ENCODE assay signal across 1 cellular context in the genomic region with DNA sequence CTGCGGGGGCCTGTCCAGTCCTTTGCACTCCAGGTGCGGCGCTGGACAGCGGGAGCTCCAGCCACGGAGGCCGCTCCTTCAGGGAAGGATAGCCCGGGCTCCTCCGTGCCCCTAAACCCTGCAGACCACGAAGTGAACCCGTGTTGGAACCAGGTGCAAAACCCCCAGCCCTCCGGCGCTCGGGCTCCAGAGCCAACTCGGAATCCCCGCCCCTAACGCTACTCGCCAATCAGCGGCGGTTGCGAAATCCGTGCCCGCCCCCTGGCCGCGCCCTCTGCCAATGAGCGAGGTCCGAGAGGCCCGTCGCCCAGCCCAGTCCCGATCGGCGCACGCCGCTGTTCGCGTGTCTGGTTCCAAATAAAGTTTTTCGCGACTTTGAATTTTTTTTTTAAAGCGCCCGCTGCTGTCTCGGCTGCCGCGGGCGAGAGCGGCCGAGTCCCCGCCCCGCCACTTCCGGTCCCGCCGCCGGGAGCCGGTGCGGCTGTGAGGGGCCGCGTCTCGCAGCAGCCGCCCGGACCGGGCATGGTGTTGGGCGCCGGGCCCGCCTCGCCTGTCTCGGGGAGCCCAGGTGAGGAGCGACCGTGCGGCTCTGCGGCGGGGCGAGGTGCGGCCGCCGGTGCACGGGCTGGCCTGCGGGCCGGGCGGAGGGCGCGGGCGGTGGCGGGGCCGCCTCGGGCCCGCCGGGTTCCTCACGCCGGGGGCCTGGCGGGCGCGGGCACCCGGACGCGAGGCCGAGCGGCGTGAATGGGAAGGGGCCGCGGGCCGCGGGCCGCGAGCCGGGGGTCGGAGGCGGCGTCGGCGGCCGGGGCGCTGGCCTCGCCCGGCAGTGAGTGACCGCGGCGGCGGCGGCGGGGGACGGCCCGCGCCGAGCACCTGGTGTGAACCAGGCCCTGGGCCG.
A peak's percentile ranks its signal among the peaks of the same experiment; 100 is the strongest.
TF ChIP-seq lines count a peak whose summit lies in the region.

A gene with protein sequence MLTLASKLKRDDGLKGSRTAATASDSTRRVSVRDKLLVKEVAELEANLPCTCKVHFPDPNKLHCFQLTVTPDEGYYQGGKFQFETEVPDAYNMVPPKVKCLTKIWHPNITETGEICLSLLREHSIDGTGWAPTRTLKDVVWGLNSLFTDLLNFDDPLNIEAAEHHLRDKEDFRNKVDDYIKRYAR (plus strand): TSS at position 450 of the 898 bp plus-strand sequence. CDS start 6,094 bp downstream, outside the sequence.

TF ChIP-seq in GM12878, 131 proteins besides CTCF, POLR2A, EP300 and RAD21 (continued from another document):
- TF ChIP-seq, protein P1, sequence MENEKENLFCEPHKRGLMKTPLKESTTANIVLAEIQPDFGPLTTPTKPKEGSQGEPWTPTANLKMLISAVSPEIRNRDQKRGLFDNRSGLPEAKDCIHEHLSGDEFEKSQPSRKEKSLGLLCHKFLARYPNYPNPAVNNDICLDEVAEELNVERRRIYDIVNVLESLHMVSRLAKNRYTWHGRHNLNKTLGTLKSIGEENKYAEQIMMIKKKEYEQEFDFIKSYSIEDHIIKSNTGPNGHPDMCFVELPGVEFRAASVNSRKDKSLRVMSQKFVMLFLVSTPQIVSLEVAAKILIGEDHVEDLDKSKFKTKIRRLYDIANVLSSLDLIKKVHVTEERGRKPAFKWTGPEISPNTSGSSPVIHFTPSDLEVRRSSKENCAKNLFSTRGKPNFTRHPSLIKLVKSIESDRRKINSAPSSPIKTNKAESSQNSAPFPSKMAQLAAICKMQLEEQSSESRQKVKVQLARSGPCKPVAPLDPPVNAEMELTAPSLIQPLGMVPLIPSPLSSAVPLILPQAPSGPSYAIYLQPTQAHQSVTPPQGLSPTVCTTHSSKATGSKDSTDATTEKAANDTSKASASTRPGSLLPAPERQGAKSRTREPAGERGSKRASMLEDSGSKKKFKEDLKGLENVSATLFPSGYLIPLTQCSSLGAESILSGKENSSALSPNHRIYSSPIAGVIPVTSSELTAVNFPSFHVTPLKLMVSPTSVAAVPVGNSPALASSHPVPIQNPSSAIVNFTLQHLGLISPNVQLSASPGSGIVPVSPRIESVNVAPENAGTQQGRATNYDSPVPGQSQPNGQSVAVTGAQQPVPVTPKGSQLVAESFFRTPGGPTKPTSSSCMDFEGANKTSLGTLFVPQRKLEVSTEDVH (IDR thresholded peaks at IDR 0.05; ENCODE audit: low read depth, partially characterized antibody), result no peak
- TF ChIP-seq, protein P2, sequence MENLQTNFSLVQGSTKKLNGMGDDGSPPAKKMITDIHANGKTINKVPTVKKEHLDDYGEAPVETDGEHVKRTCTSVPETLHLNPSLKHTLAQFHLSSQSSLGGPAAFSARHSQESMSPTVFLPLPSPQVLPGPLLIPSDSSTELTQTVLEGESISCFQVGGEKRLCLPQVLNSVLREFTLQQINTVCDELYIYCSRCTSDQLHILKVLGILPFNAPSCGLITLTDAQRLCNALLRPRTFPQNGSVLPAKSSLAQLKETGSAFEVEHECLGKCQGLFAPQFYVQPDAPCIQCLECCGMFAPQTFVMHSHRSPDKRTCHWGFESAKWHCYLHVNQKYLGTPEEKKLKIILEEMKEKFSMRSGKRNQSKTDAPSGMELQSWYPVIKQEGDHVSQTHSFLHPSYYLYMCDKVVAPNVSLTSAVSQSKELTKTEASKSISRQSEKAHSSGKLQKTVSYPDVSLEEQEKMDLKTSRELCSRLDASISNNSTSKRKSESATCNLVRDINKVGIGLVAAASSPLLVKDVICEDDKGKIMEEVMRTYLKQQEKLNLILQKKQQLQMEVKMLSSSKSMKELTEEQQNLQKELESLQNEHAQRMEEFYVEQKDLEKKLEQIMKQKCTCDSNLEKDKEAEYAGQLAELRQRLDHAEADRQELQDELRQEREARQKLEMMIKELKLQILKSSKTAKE (IDR thresholded peaks at IDR 0.05; ENCODE audit: low read depth, poor library complexity, severe bottlenecking), result no peak
- TF ChIP-seq, protein P3, sequence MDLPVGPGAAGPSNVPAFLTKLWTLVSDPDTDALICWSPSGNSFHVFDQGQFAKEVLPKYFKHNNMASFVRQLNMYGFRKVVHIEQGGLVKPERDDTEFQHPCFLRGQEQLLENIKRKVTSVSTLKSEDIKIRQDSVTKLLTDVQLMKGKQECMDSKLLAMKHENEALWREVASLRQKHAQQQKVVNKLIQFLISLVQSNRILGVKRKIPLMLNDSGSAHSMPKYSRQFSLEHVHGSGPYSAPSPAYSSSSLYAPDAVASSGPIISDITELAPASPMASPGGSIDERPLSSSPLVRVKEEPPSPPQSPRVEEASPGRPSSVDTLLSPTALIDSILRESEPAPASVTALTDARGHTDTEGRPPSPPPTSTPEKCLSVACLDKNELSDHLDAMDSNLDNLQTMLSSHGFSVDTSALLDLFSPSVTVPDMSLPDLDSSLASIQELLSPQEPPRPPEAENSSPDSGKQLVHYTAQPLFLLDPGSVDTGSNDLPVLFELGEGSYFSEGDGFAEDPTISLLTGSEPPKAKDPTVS (IDR thresholded peaks at IDR 0.05; ENCODE audit: low read depth, low read length), result no peak
- TF ChIP-seq CREB1 (IDR thresholded peaks at IDR 0.05; ENCODE audit: low read depth) (peak; percentile 86), SUZ12 (IDR thresholded peaks at IDR 0.05; ENCODE audit: unreplicated experiment) (no peak), MTA3 (IDR thresholded peaks at IDR 0.05; ENCODE audit: borderline replicate concordance, low read length) (no peak), MYB (IDR thresholded peaks at IDR 0.05; ENCODE audit: borderline replicate concordance, low read depth, low read length) (no peak), ESRRA (IDR thresholded peaks at IDR 0.05; ENCODE audit: low read length) (no peak), TCF3 (IDR thresholded peaks at IDR 0.05; ENCODE audit: borderline replicate concordance, insufficient read depth, low read depth, low read length) (no peak), LARP7 (IDR thresholded peaks at IDR 0.05) (peak; percentile 24; the same call in 1 of the 2 replicates), SMC3 (IDR thresholded peaks at IDR 0.05; ENCODE audit: borderline replicate concordance, low read length) (0 out of 2 replicates have a peak, but pooled peaks have one; percentile 4), HDAC6 (IDR thresholded peaks at IDR 0.05; ENCODE audit: unreplicated experiment) (no peak), STAT3 (IDR thresholded peaks at IDR 0.05; ENCODE audit: low read depth, low read length) (no peak), SMARCA5 (IDR thresholded peaks at IDR 0.05) (peak; percentile 72), RCOR1 (conservative IDR thresholded peaks at IDR 0.05; ENCODE audit: low read depth, low read length) (no peak)
- TF ChIP-seq, protein P4, sequence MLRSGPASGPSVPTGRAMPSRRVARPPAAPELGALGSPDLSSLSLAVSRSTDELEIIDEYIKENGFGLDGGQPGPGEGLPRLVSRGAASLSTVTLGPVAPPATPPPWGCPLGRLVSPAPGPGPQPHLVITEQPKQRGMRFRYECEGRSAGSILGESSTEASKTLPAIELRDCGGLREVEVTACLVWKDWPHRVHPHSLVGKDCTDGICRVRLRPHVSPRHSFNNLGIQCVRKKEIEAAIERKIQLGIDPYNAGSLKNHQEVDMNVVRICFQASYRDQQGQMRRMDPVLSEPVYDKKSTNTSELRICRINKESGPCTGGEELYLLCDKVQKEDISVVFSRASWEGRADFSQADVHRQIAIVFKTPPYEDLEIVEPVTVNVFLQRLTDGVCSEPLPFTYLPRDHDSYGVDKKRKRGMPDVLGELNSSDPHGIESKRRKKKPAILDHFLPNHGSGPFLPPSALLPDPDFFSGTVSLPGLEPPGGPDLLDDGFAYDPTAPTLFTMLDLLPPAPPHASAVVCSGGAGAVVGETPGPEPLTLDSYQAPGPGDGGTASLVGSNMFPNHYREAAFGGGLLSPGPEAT (IDR thresholded peaks at IDR 0.05; ENCODE audit: low read depth), result peak; percentile 56; the same call in 1 of the 2 replicates
- TF ChIP-seq, protein P5, sequence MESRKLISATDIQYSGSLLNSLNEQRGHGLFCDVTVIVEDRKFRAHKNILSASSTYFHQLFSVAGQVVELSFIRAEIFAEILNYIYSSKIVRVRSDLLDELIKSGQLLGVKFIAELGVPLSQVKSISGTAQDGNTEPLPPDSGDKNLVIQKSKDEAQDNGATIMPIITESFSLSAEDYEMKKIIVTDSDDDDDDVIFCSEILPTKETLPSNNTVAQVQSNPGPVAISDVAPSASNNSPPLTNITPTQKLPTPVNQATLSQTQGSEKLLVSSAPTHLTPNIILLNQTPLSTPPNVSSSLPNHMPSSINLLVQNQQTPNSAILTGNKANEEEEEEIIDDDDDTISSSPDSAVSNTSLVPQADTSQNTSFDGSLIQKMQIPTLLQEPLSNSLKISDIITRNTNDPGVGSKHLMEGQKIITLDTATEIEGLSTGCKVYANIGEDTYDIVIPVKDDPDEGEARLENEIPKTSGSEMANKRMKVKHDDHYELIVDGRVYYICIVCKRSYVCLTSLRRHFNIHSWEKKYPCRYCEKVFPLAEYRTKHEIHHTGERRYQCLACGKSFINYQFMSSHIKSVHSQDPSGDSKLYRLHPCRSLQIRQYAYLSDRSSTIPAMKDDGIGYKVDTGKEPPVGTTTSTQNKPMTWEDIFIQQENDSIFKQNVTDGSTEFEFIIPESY (IDR thresholded peaks at IDR 0.05), result no peak
- TF ChIP-seq, protein P6, sequence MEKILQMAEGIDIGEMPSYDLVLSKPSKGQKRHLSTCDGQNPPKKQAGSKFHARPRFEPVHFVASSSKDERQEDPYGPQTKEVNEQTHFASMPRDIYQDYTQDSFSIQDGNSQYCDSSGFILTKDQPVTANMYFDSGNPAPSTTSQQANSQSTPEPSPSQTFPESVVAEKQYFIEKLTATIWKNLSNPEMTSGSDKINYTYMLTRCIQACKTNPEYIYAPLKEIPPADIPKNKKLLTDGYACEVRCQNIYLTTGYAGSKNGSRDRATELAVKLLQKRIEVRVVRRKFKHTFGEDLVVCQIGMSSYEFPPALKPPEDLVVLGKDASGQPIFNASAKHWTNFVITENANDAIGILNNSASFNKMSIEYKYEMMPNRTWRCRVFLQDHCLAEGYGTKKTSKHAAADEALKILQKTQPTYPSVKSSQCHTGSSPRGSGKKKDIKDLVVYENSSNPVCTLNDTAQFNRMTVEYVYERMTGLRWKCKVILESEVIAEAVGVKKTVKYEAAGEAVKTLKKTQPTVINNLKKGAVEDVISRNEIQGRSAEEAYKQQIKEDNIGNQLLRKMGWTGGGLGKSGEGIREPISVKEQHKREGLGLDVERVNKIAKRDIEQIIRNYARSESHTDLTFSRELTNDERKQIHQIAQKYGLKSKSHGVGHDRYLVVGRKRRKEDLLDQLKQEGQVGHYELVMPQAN (conservative IDR thresholded peaks at IDR 0.05), result no peak; the same call in none of the 2 replicates
- TF ChIP-seq, protein P7, sequence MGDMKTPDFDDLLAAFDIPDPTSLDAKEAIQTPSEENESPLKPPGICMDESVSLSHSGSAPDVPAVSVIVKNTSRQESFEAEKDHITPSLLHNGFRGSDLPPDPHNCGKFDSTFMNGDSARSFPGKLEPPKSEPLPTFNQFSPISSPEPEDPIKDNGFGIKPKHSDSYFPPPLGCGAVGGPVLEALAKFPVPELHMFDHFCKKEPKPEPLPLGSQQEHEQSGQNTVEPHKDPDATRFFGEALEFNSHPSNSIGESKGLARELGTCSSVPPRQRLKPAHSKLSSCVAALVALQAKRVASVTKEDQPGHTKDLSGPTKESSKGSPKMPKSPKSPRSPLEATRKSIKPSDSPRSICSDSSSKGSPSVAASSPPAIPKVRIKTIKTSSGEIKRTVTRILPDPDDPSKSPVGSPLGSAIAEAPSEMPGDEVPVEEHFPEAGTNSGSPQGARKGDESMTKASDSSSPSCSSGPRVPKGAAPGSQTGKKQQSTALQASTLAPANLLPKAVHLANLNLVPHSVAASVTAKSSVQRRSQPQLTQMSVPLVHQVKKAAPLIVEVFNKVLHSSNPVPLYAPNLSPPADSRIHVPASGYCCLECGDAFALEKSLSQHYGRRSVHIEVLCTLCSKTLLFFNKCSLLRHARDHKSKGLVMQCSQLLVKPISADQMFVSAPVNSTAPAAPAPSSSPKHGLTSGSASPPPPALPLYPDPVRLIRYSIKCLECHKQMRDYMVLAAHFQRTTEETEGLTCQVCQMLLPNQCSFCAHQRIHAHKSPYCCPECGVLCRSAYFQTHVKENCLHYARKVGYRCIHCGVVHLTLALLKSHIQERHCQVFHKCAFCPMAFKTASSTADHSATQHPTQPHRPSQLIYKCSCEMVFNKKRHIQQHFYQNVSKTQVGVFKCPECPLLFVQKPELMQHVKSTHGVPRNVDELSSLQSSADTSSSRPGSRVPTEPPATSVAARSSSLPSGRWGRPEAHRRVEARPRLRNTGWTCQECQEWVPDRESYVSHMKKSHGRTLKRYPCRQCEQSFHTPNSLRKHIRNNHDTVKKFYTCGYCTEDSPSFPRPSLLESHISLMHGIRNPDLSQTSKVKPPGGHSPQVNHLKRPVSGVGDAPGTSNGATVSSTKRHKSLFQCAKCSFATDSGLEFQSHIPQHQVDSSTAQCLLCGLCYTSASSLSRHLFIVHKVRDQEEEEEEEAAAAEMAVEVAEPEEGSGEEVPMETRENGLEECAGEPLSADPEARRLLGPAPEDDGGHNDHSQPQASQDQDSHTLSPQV (IDR thresholded peaks at IDR 0.05), result 0 out of 2 replicates have a peak, but pooled peaks have one; percentile 38
